25 cellular contexts compared by ENCODE assay signal in genomic region chr2:69477627-69478026, GRCh38. TPM values are rescaled to one million over a fixed set of nuclear protein-coding genes. Genes with fewer than 3 reads are reported as not detected.
A peak's percentile ranks its signal among the peaks of the same experiment; 100 is the strongest.
DNase-seq lines count a peak whose midpoint lies in the region; ATAC-seq and TF ChIP-seq lines count a peak whose summit lies in the region.
"Had no signal": no experiment of that assay in that cellular context is flagged by ENCODE, and none has a peak within 500 bp of the region (broad histone marks: within the 10 kb centered on the region; RNA-seq: fewer than 3 reads in every experiment).

No MANE protein-coding gene starts in this region.

- H3K27ac Mint-ChIP-seq in activated CD8-positive, alpha-beta memory T cell treated with anti-CD3 and anti-CD28 coated beads, Interleukin-2, amount 10 ng/mL, durations not matched to agents 7 days and 5 days: peak overlapping the region; percentile 3
- H3K27ac Mint-ChIP-seq in CD8-positive, alpha-beta memory T cell: peak overlapping the region; percentile 17 to 92 (median 60)
- H3K27ac Mint-ChIP-seq in activated T-helper 17 cell treated with anti-CD3 and anti-CD28 coated beads, Interleukin-2, amount 50 U/mL, for 72 hours: no peak overlapping the region
- peak overlapping the region; percentile 44 for H3K27ac Mint-ChIP-seq in stimulated activated effector memory CD8-positive, alpha-beta T cell treated with anti-CD3 and anti-CD28 coated beads, Interleukin-12 subunit alpha, Interleukin-12 subunit beta, amount 100 ng/mL, for 72 hours

- no peaks in the 10 kb centered on the region for H3K27me3 ChIP-seq in CD8-positive, alpha-beta memory T cell (ENCODE audit: insufficient read depth, low read length, poor library complexity, severe bottlenecking)
- H3K27me3 ChIP-seq in A673 (replicated peaks; ENCODE audit: insufficient read depth, low read depth, low read length, poor library complexity): no peaks in the 10 kb centered on the region
- H3K27me3 ChIP-seq in effector memory CD4-positive, alpha-beta T cell (replicated peaks; ENCODE audit: control insufficient read depth, insufficient read depth, low read length, poor library complexity, severe bottlenecking): no peaks in the 10 kb centered on the region
- H3K27me3 ChIP-seq: BLaER1 treated with 17β-estradiol and CSF1 and Interleukin-3, amounts not matched to agents 10 nM and 100 nM; cardiac muscle cell; esophagus squamous epithelium; tibial artery had no signal

- no peak overlapping the region for H3K27ac ChIP-seq in CD8-positive, alpha-beta memory T cell (ENCODE audit: low read depth, low read length)
- no peak overlapping the region for H3K27ac ChIP-seq in A673 (ENCODE audit: low read depth, low read length, poor library complexity, severe bottlenecking)
- no peak overlapping the region for H3K27ac ChIP-seq in effector memory CD4-positive, alpha-beta T cell (ENCODE audit: insufficient read depth, low read length, poor library complexity, severe bottlenecking)
- H3K27ac ChIP-seq: BLaER1 treated with 17β-estradiol and CSF1 and Interleukin-3, amounts not matched to agents 10 nM and 100 nM; cardiac muscle cell; esophagus squamous epithelium; skin epidermis; tibial artery; WERI-Rb-1 had no signal

- DNase-seq in activated CD8-positive, alpha-beta memory T cell treated with anti-CD3 and anti-CD28 coated beads, Interleukin-2, amount 10 ng/mL, durations not matched to agents 7 days and 5 days: no peak
- DNase-seq in activated CD8-positive, alpha-beta memory T cell treated with anti-CD3 and anti-CD28 coated beads for 24 hours: no peak
- no peak for DNase-seq in CD8-positive, alpha-beta memory T cell
- DNase-seq in stimulated activated effector memory CD8-positive, alpha-beta T cell treated with anti-CD3 and anti-CD28 coated beads, Interleukin-12 subunit alpha, Interleukin-12 subunit beta, amount 100 ng/mL, for 72 hours (ENCODE audit: low spot score in 2 of 2): no peak
- DNase-seq in activated effector memory CD4-positive, alpha-beta T cell treated with Interleukin-2 at 50 U/mL for 16 hours: no peak
- DNase-seq in A673 (ENCODE audit: low spot score): no peak
- no peak for DNase-seq in effector memory CD4-positive, alpha-beta T cell
- DNase-seq: activated gamma-delta T cell; aorta; cortex of kidney; esophagus squamous epithelium; H9; hippocampal formation; NCI-H1092; NCI-H187; NCI-H69; RPMI8226; stimulated activated CD4-positive, alpha-beta T cell treated with anti-CD3 and anti-CD28 coated beads, Interleukin-2, amount 100 ng/mL, for 24 hours; tibial artery; WERI-Rb-1 had no signal

- peaks cover 36% of the 10 kb centered on the region for H3K36me3 Mint-ChIP-seq in activated CD8-positive, alpha-beta memory T cell treated with anti-CD3 and anti-CD28 coated beads, Interleukin-2, amount 10 ng/mL, durations not matched to agents 7 days and 5 days
- H3K36me3 Mint-ChIP-seq in CD8-positive, alpha-beta memory T cell: peaks cover 8 to 80% (median 27%) of the 10 kb centered on the region in 3 donors
- peaks cover 90% of the 10 kb centered on the region for H3K36me3 Mint-ChIP-seq in activated T-helper 17 cell treated with anti-CD3 and anti-CD28 coated beads, Interleukin-2, amount 50 U/mL, for 72 hours (ENCODE audit: low read depth)
- H3K36me3 Mint-ChIP-seq in stimulated activated effector memory CD8-positive, alpha-beta T cell treated with anti-CD3 and anti-CD28 coated beads, Interleukin-12 subunit alpha, Interleukin-12 subunit beta, amount 100 ng/mL, for 72 hours: peaks cover 77% of the 10 kb centered on the region

- no peak for TF ChIP-seq CTCF in A673 (conservative IDR thresholded peaks at IDR 0.05; ENCODE audit: low read depth, low read length)

- CTCF ChIA-PET in activated CD8-positive, alpha-beta memory T cell treated with anti-CD3 and anti-CD28 coated beads, Interleukin-2, amount 10 ng/mL, durations not matched to agents 7 days and 5 days (lab: Charles Lee): interaction anchor here (0.9 to 1.3 kb wide), 2 partner anchors 33 to 41 kb away, joined by 3 read pairs; no protein-coding TSS in a partner anchor
- CTCF ChIA-PET in CD8-positive, alpha-beta memory T cell (lab: Charles Lee): no interaction called here
- CTCF ChIA-PET in A673 (lab: Charles Lee): no interaction called here

- H3K4me3 ChIP-seq in CD8-positive, alpha-beta memory T cell (ENCODE audit: low read length): no peak overlapping the region
- H3K4me3 ChIP-seq in A673 (ENCODE audit: low read depth, low read length, poor library complexity, severe bottlenecking): no peak overlapping the region
- no peak overlapping the region for H3K4me3 ChIP-seq in effector memory CD4-positive, alpha-beta T cell (ENCODE audit: insufficient read depth, low read depth, low read length, poor library complexity, severe bottlenecking)
- H3K4me3 ChIP-seq: BLaER1 treated with 17β-estradiol and CSF1 and Interleukin-3, amounts not matched to agents 10 nM and 100 nM; cardiac muscle cell; esophagus squamous epithelium; skin epidermis; tibial artery had no signal

- intact Hi-C loops in A673 (cut with micrococcal nuclease; ENCODE audit: unreplicated experiment): no loop called here

- POLR2A ChIA-PET in CD8-positive, alpha-beta memory T cell (lab: Charles Lee): interaction anchor here (0.9 kb wide), 1 partner anchor 111 kb away, joined by 3 read pairs; no protein-coding TSS in a partner anchor
- POLR2A ChIA-PET in A673 (lab: Charles Lee; ENCODE audit: low non-redundant PET): no interaction called here

- no TSS peak for BruUV-seq in A673 (replicated peaks; lab: Mats Ljungman, UMichigan)

- H3K9me3 Mint-ChIP-seq in activated CD8-positive, alpha-beta memory T cell treated with anti-CD3 and anti-CD28 coated beads, Interleukin-2, amount 10 ng/mL, durations not matched to agents 7 days and 5 days (ENCODE audit: low read depth): no peaks in the 10 kb centered on the region
- peaks cover 0 to 2% (median 0%) of the 10 kb centered on the region in 5 donors for H3K9me3 Mint-ChIP-seq in CD8-positive, alpha-beta memory T cell
- H3K9me3 Mint-ChIP-seq in activated T-helper 17 cell treated with anti-CD3 and anti-CD28 coated beads, Interleukin-2, amount 50 U/mL, for 72 hours: no peaks in the 10 kb centered on the region
- no peaks in the 10 kb centered on the region for H3K9me3 Mint-ChIP-seq in stimulated activated effector memory CD8-positive, alpha-beta T cell treated with anti-CD3 and anti-CD28 coated beads, Interleukin-12 subunit alpha, Interleukin-12 subunit beta, amount 100 ng/mL, for 72 hours
- H3K9me3 Mint-ChIP-seq: H9 had no signal

- peak; percentile 30 for ATAC-seq in activated CD8-positive, alpha-beta memory T cell treated with anti-CD3 and anti-CD28 coated beads, Interleukin-2, amount 10 ng/mL, durations not matched to agents 7 days and 5 days
- peak; percentile 70 for ATAC-seq in activated T-helper 17 cell treated with anti-CD3 and anti-CD28 coated beads, Interleukin-2, amount 50 U/mL, for 72 hours (replicated peaks)
- ATAC-seq in stimulated activated effector memory CD8-positive, alpha-beta T cell treated with anti-CD3 and anti-CD28 coated beads, Interleukin-12 subunit alpha, Interleukin-12 subunit beta, amount 100 ng/mL, for 72 hours: peak; percentile 62
- ATAC-seq: left lobe of liver had no signal

- H3K4me3 Mint-ChIP-seq in activated CD8-positive, alpha-beta memory T cell treated with anti-CD3 and anti-CD28 coated beads, Interleukin-2, amount 10 ng/mL, durations not matched to agents 7 days and 5 days: no peak overlapping the region
- H3K4me3 Mint-ChIP-seq in CD8-positive, alpha-beta memory T cell: peak overlapping the region in 1 of 7 donors; percentile 7
- H3K4me3 Mint-ChIP-seq in activated T-helper 17 cell treated with anti-CD3 and anti-CD28 coated beads, Interleukin-2, amount 50 U/mL, for 72 hours: no peak overlapping the region
- no peak overlapping the region for H3K4me3 Mint-ChIP-seq in stimulated activated effector memory CD8-positive, alpha-beta T cell treated with anti-CD3 and anti-CD28 coated beads, Interleukin-12 subunit alpha, Interleukin-12 subunit beta, amount 100 ng/mL, for 72 hours
- H3K4me3 Mint-ChIP-seq: H9 had no signal

- no peaks in the 10 kb centered on the region for H3K27me3 Mint-ChIP-seq in activated CD8-positive, alpha-beta memory T cell treated with anti-CD3 and anti-CD28 coated beads, Interleukin-2, amount 10 ng/mL, durations not matched to agents 7 days and 5 days
- peaks cover 0 to 1% of the 10 kb centered on the region in 2 donors for H3K27me3 Mint-ChIP-seq in CD8-positive, alpha-beta memory T cell
- no peaks in the 10 kb centered on the region for H3K27me3 Mint-ChIP-seq in activated T-helper 17 cell treated with anti-CD3 and anti-CD28 coated beads, Interleukin-2, amount 50 U/mL, for 72 hours

- H3K4me1 Mint-ChIP-seq in activated CD8-positive, alpha-beta memory T cell treated with anti-CD3 and anti-CD28 coated beads, Interleukin-2, amount 10 ng/mL, durations not matched to agents 7 days and 5 days: peaks cover 32% of the 10 kb centered on the region
- H3K4me1 Mint-ChIP-seq in CD8-positive, alpha-beta memory T cell: peaks cover 22 to 51% (median 41%) of the 10 kb centered on the region in 3 donors
- peaks cover 31% of the 10 kb centered on the region for H3K4me1 Mint-ChIP-seq in activated T-helper 17 cell treated with anti-CD3 and anti-CD28 coated beads, Interleukin-2, amount 50 U/mL, for 72 hours
- H3K4me1 Mint-ChIP-seq in stimulated activated effector memory CD8-positive, alpha-beta T cell treated with anti-CD3 and anti-CD28 coated beads, Interleukin-12 subunit alpha, Interleukin-12 subunit beta, amount 100 ng/mL, for 72 hours: peaks cover 32% of the 10 kb centered on the region

- peaks cover 3% of the 10 kb centered on the region for H3K4me1 ChIP-seq in CD8-positive, alpha-beta memory T cell (ENCODE audit: insufficient read depth, low read length)
- no peaks in the 10 kb centered on the region for H3K4me1 ChIP-seq in A673 (ENCODE audit: insufficient read depth, low read length, poor library complexity, severe bottlenecking)
- no peaks in the 10 kb centered on the region for H3K4me1 ChIP-seq in effector memory CD4-positive, alpha-beta T cell (ENCODE audit: control insufficient read depth, insufficient read depth, low read length, poor library complexity, severe bottlenecking)
- H3K4me1 ChIP-seq: esophagus squamous epithelium, tibial artery had no signal

- peaks cover 19% of the 10 kb centered on the region for H3K36me3 ChIP-seq in CD8-positive, alpha-beta memory T cell (ENCODE audit: insufficient read depth, low read length)
- no peaks in the 10 kb centered on the region for H3K36me3 ChIP-seq in A673 (ENCODE audit: insufficient read depth, low read length, poor library complexity, severe bottlenecking)
- peaks cover 40% of the 10 kb centered on the region for H3K36me3 ChIP-seq in effector memory CD4-positive, alpha-beta T cell (ENCODE audit: control insufficient read depth, insufficient read depth, low read length)
- H3K36me3 ChIP-seq: WERI-Rb-1 had no signal

- H3K9me3 ChIP-seq in CD8-positive, alpha-beta memory T cell (ENCODE audit: low read length): no peaks in the 10 kb centered on the region
- no peaks in the 10 kb centered on the region for H3K9me3 ChIP-seq in A673 (ENCODE audit: low read depth, low read length, poor library complexity, severe bottlenecking)
- no peaks in the 10 kb centered on the region for H3K9me3 ChIP-seq in effector memory CD4-positive, alpha-beta T cell (ENCODE audit: control insufficient read depth, low read length)
- H3K9me3 ChIP-seq: BLaER1 treated with 17β-estradiol and CSF1 and Interleukin-3, amounts not matched to agents 10 nM and 100 nM; esophagus squamous epithelium; tibial artery had no signal

RNA-seq across cellular contexts. Expression of gene NFU1, which starts 40.4 kb away (rescaled TPM):
- 10 to 100 TPM; 28.5 to 40.9 TPM for total RNA-seq in activated CD8-positive, alpha-beta memory T cell treated with anti-CD3 and anti-CD28 coated beads, Interleukin-2, amount 10 ng/mL, durations not matched to agents 7 days and 5 days
- 10 to 100 TPM; 40.4 to 43.2 TPM for total RNA-seq in CD8-positive, alpha-beta memory T cell
- 78.3 TPM for polyA plus RNA-seq in CD8-positive, alpha-beta memory T cell
- total RNA-seq in activated T-helper 17 cell treated with anti-CD3 and anti-CD28 coated beads, Interleukin-2, amount 50 U/mL, for 72 hours: 10 to 100 TPM; 15.4 to 32.3 TPM
- total RNA-seq in A673 (2021): 54.3 and 65.4 TPM in 2 replicates
